Comparison of ENCODE assay signal across 1 cellular context in genomic region chr3:5774337-5774736, GRCh38.
TF ChIP-seq lines count a peak whose summit lies in the region.

No MANE protein-coding gene starts in this region.

TF ChIP-seq in K562, 482 proteins besides CTCF, POLR2A, EP300 and RAD21 (continued from another document and continues in another):
- TF ChIP-seq UBTF (IDR thresholded peaks at IDR 0.05; ENCODE audit: borderline replicate concordance in 1 of 2, low read depth in 2 of 2, low read length in 2 of 2) (0 out of 4 replicates have a peak, but pooled peaks of 1 of the 2 experiments have one; percentile 37), PBX2 (CRISPR knock-in tag; IDR thresholded peaks at IDR 0.05; ENCODE audit: low read depth) (no peak), PBX2 (tag; conservative IDR thresholded peaks at IDR 0.05; ENCODE audit: low read depth) (peak; percentile 36), MLLT1 (IDR thresholded peaks at IDR 0.05) (peak in 1 of 2 experiments; percentile 43; a peak in 1 of 4 replicates), ARNT (IDR thresholded peaks at IDR 0.05) (peak in 1 of 2 experiments; percentile 34; a peak in 1 of 4 replicates), E2F6 (IDR thresholded peaks at IDR 0.05; ENCODE audit: borderline replicate concordance in 1 of 2, extremely low read depth in 1 of 2, insufficient read depth in 1 of 2, insufficient read length in 1 of 2, low read depth in 1 of 2, low read length in 1 of 2, poor library complexity in 1 of 2, severe bottlenecking in 1 of 2) (peak in 1 of 2 experiments; percentile 22), MAFG (tag; conservative IDR thresholded peaks at IDR 0.05) (no peak), CCAR2 (IDR thresholded peaks at IDR 0.05; ENCODE audit: low read depth, low read length) (no peak), ZNF217 (CRISPR knock-in tag; IDR thresholded peaks at IDR 0.05) (no peak), THRB (CRISPR knock-in tag; conservative IDR thresholded peaks at IDR 0.05) (no peak), EP400 (IDR thresholded peaks at IDR 0.05) (peak; percentile 48), SOX6 (IDR thresholded peaks at IDR 0.05) (peak; percentile 63), RBM25 (IDR thresholded peaks at IDR 0.05; ENCODE audit: low read depth, low read length, severe bottlenecking) (no peak), PPARD (CRISPR knock-in tag; IDR thresholded peaks at IDR 0.05) (no peak), GATA2 (CRISPR knock-in tag; IDR thresholded peaks at IDR 0.05) (0 out of 2 replicates have a peak, but pooled peaks have one; percentile 19), ZFPM2 (CRISPR knock-in tag; IDR thresholded peaks at IDR 0.05) (no peak), CBX3 (IDR thresholded peaks at IDR 0.05; ENCODE audit: borderline replicate concordance in 1 of 2, low read length in 2 of 2) (no peak), SMARCC2 (IDR thresholded peaks at IDR 0.05; ENCODE audit: low read depth) (no peak), FOXK1 (CRISPR knock-in tag; IDR thresholded peaks at IDR 0.05; ENCODE audit: borderline replicate concordance) (no peak), DACH1 (IDR thresholded peaks at IDR 0.05; ENCODE audit: partially characterized antibody) (peak; percentile 84), MYBL2 (IDR thresholded peaks at IDR 0.05; ENCODE audit: low read depth) (0 out of 2 replicates have a peak, but pooled peaks have one; percentile 23), MYBL2 (CRISPR knock-in tag; IDR thresholded peaks at IDR 0.05; ENCODE audit: borderline replicate concordance) (no peak), ZNF224 (CRISPR knock-in tag; IDR thresholded peaks at IDR 0.05) (no peak), TCF3 (CRISPR knock-in tag; IDR thresholded peaks at IDR 0.05) (peak; percentile 77), NR2C1 (IDR thresholded peaks at IDR 0.05) (peak; percentile 30; the same call in 1 of the 2 replicates), NR2C1 (tag; IDR thresholded peaks at IDR 0.05) (no peak), ZSCAN29 (IDR thresholded peaks at IDR 0.05) (no peak), POLR2AphosphoS2 (IDR thresholded peaks at IDR 0.05; ENCODE audit: low read length) (no peak), ZNF133 (CRISPR knock-in tag; IDR thresholded peaks at IDR 0.05) (no peak), RBM39 (optimal IDR thresholded peaks at IDR 0.05; ENCODE audit: low read depth, low read length) (no peak), EWSR1 (IDR thresholded peaks at IDR 0.05; ENCODE audit: borderline replicate concordance, low read depth, partially characterized antibody) (no peak), NCOA2 (IDR thresholded peaks at IDR 0.05; ENCODE audit: partially characterized antibody in 2 of 2) (peak; percentile 41 to 42), ZMIZ1 (IDR thresholded peaks at IDR 0.05; ENCODE audit: low read depth in 2 of 2, low read length in 2 of 2) (0 out of 4 replicates have a peak, but pooled peaks of 1 of the 2 experiments have one; percentile 45), EHMT2 (IDR thresholded peaks at IDR 0.05) (peak; percentile 81), SAFB (IDR thresholded peaks at IDR 0.05; ENCODE audit: borderline replicate concordance, low read depth, low read length) (no peak), CXXC5 (CRISPR knock-in tag; IDR thresholded peaks at IDR 0.05) (no peak), HBP1 (CRISPR knock-in tag; IDR thresholded peaks at IDR 0.05) (0 out of 2 replicates have a peak, but pooled peaks have one; percentile 30), IRF9 (tag; IDR thresholded peaks at IDR 0.05) (no peak), PHB2 (IDR thresholded peaks at IDR 0.05; ENCODE audit: low read depth) (peak; percentile 48; the same call in 1 of the 2 replicates), LEF1 (IDR thresholded peaks at IDR 0.05) (peak; percentile 27; the same call in 1 of the 2 replicates), ZKSCAN1 (IDR thresholded peaks at IDR 0.05; ENCODE audit: low read depth, low read length) (no peak), ZNF175 (CRISPR knock-in tag; IDR thresholded peaks at IDR 0.05; ENCODE audit: low read depth) (no peak), CUX1 (CRISPR knock-in tag; IDR thresholded peaks at IDR 0.05) (no peak)
